35 cellular contexts compared by ENCODE assay signal in genomic region chr3:176155012-176155411, GRCh38.
"Had no signal": no experiment of that assay in that cellular context is flagged by ENCODE, and none has a peak within 500 bp of the region (broad histone marks: within the 10 kb centered on the region; RNA-seq: fewer than 3 reads in every experiment).

No MANE protein-coding gene starts in this region.

- H3K27ac Mint-ChIP-seq: activated B cell treated with CpG ODN at 0.5 μM for 24 hours; activated CD8-positive, alpha-beta T cell treated with anti-CD3 and anti-CD28 coated beads for 36 hours; activated naive CD4-positive, alpha-beta T cell treated with anti-CD3 and anti-CD28 coated beads for 36 hours; activated naive CD4-positive, alpha-beta T cell treated with anti-CD3 and anti-CD28 coated beads, Interleukin-2, amount 50 U/mL, for 24 hours; activated naive CD8-positive, alpha-beta T cell treated with anti-CD3 and anti-CD28 coated beads for 36 hours; activated naive CD8-positive, alpha-beta T cell treated with anti-CD3 and anti-CD28 coated beads, Interleukin-2, amount 50 U/mL, for 24 hours; activated T-helper 1 cell treated with anti-CD3 and anti-CD28 coated beads, Interleukin-12 subunit alpha, Interleukin-12 subunit beta, Interleukin-2, Interleukin-4 antibody, amounts not matched to agents 30 ng/mL and 10 ng/mL and 1 ng/mL, durations not matched to agents 14 hours and 24 hours and 36 hours; activated T-helper 2 cell treated with anti-CD3 and anti-CD28 coated beads, Interferon-gamma antibody, Interleukin-2, Interleukin-4, amounts not matched to agents 10 μg/mL and 5 μg/mL and 100 μg/mL, durations not matched to agents 14 hours and 24 hours and 36 hours; effector memory CD8-positive, alpha-beta T cell; T-helper 17 cell; T-helper 2 cell treated with Interferon-gamma antibody and Interleukin-4, amounts not matched to agents 5 μg/mL and 100 μg/mL, for 36 hours had no signal

- H3K36me3 Mint-ChIP-seq: activated naive CD4-positive, alpha-beta T cell treated with anti-CD3 and anti-CD28 coated beads, Interleukin-2, amount 50 U/mL, for 24 hours; activated naive CD8-positive, alpha-beta T cell treated with anti-CD3 and anti-CD28 coated beads for 36 hours had no signal

- H3K9me3 Mint-ChIP-seq: activated naive CD4-positive, alpha-beta T cell treated with anti-CD3 and anti-CD28 coated beads, Interleukin-2, amount 50 U/mL, for 24 hours had no signal

- H3K4me3 ChIP-seq: adrenal gland, body of pancreas, cardiac muscle cell, esophagus muscularis mucosa, gastrocnemius medialis, heart left ventricle had no signal

- H3K4me1 Mint-ChIP-seq: activated B cell treated with CpG ODN at 0.5 μM for 24 hours; activated naive CD4-positive, alpha-beta T cell treated with anti-CD3 and anti-CD28 coated beads, Interleukin-2, amount 50 U/mL, for 24 hours; activated naive CD8-positive, alpha-beta T cell treated with anti-CD3 and anti-CD28 coated beads for 36 hours; activated naive CD8-positive, alpha-beta T cell treated with anti-CD3 and anti-CD28 coated beads, Interleukin-2, amount 50 U/mL, for 24 hours; central memory CD8-positive, alpha-beta T cell; T-helper 17 cell had no signal

- H3K27ac ChIP-seq: adrenal gland, body of pancreas, cardiac muscle cell, esophagus muscularis mucosa, foreskin keratinocyte, gastrocnemius medialis, heart left ventricle, WERI-Rb-1 had no signal

- H3K27me3 Mint-ChIP-seq: activated B cell treated with CpG ODN at 0.5 μM for 24 hours; activated CD8-positive, alpha-beta T cell treated with anti-CD3 and anti-CD28 coated beads for 36 hours; activated naive CD4-positive, alpha-beta T cell treated with anti-CD3 and anti-CD28 coated beads, Interleukin-2, amount 50 U/mL, for 24 hours; activated naive CD8-positive, alpha-beta T cell treated with anti-CD3 and anti-CD28 coated beads for 36 hours; activated naive CD8-positive, alpha-beta T cell treated with anti-CD3 and anti-CD28 coated beads, Interleukin-2, amount 50 U/mL, for 24 hours; central memory CD8-positive, alpha-beta T cell; effector memory CD8-positive, alpha-beta T cell; T-helper 17 cell had no signal

- H3K4me1 ChIP-seq: adrenal gland, body of pancreas, esophagus muscularis mucosa, foreskin keratinocyte, gastrocnemius medialis, heart left ventricle had no signal

- H3K27me3 ChIP-seq: adrenal gland, body of pancreas, cardiac muscle cell, esophagus muscularis mucosa, foreskin keratinocyte, gastrocnemius medialis, heart left ventricle had no signal

- H3K9me3 ChIP-seq: adrenal gland, body of pancreas, gastrocnemius medialis had no signal

- DNase-seq: activated B cell treated with CpG ODN at 0.5 μM for 24 hours; activated CD4-positive, alpha-beta T cell treated with anti-CD3 and anti-CD28 coated beads for 48 hours; activated CD4-positive, alpha-beta T cell treated with anti-CD3 and anti-CD28 coated beads, Interleukin-2, amount 50 U/mL, for 1 hour; activated CD4-positive, alpha-beta T cell treated with anti-CD3 and anti-CD28 coated beads, Interleukin-2, amount 50 U/mL, for 48 hours; activated CD8-positive, alpha-beta memory T cell treated with anti-CD3 and anti-CD28 coated beads for 24 hours; activated CD8-positive, alpha-beta T cell treated with anti-CD3 and anti-CD28 coated beads for 36 hours; activated effector memory CD4-positive, alpha-beta T cell treated with anti-CD3 and anti-CD28 coated beads, Interleukin-2, amount 50 U/mL, for 16 hours; activated naive CD4-positive, alpha-beta T cell treated with anti-CD3 and anti-CD28 coated beads for 36 hours; activated naive CD8-positive, alpha-beta T cell treated with anti-CD3 and anti-CD28 coated beads for 36 hours; activated naive CD8-positive, alpha-beta T cell treated with anti-CD3 and anti-CD28 coated beads, Interleukin-2, amount 50 U/mL, for 24 hours; activated T-cell treated with anti-CD3 and anti-CD28 coated beads, Interleukin-2, amount 50 U/mL, for 48 hours; adrenal gland; amygdala; aorta; body of pancreas; cortex of kidney; dermis blood vessel endothelial cell; effector CD4-positive, alpha-beta T cell; effector memory CD8-positive, alpha-beta T cell; erythroblast; foreskin keratinocyte; gastrocnemius medialis; glutamatergic neuron; heart left ventricle; T-helper 17 cell; T1000; WERI-Rb-1 had no signal

- H3K4me3 Mint-ChIP-seq: activated B cell treated with CpG ODN at 0.5 μM for 24 hours; activated CD8-positive, alpha-beta T cell treated with anti-CD3 and anti-CD28 coated beads for 36 hours; activated naive CD4-positive, alpha-beta T cell treated with anti-CD3 and anti-CD28 coated beads for 36 hours; activated naive CD4-positive, alpha-beta T cell treated with anti-CD3 and anti-CD28 coated beads, Interleukin-2, amount 50 U/mL, for 24 hours; activated naive CD8-positive, alpha-beta T cell treated with anti-CD3 and anti-CD28 coated beads for 36 hours; activated naive CD8-positive, alpha-beta T cell treated with anti-CD3 and anti-CD28 coated beads, Interleukin-2, amount 50 U/mL, for 24 hours; activated T-helper 1 cell treated with anti-CD3 and anti-CD28 coated beads, Interleukin-12 subunit alpha, Interleukin-12 subunit beta, Interleukin-2, Interleukin-4 antibody, amounts not matched to agents 30 ng/mL and 10 ng/mL and 1 ng/mL, durations not matched to agents 14 hours and 24 hours and 36 hours; central memory CD8-positive, alpha-beta T cell; effector memory CD8-positive, alpha-beta T cell; T-helper 17 cell; T-helper 2 cell treated with Interferon-gamma antibody and Interleukin-4, amounts not matched to agents 5 μg/mL and 100 μg/mL, for 36 hours had no signal

- ATAC-seq: activated CD4-positive, CD25-positive, alpha-beta regulatory T cell treated with anti-CD3 and anti-CD28 coated beads, Interleukin-2, amount 50 U/mL, for 24 hours; activated CD8-positive, alpha-beta T cell treated with anti-CD3 and anti-CD28 coated beads for 36 hours; activated naive CD8-positive, alpha-beta T cell treated with anti-CD3 and anti-CD28 coated beads, Interleukin-2, amount 50 U/mL, for 24 hours; body of pancreas; effector memory CD8-positive, alpha-beta T cell; foreskin keratinocyte; gastrocnemius medialis; heart left ventricle; T-helper 17 cell had no signal

- H3K36me3 ChIP-seq: adrenal gland, cardiac muscle cell, esophagus muscularis mucosa, gastrocnemius medialis, heart left ventricle, WERI-Rb-1 had no signal
